Comparison of ENCODE assay signal across 16 cellular contexts in genomic region chr16:28301154-28301553, GRCh38. TPM values are rescaled to one million over a fixed set of nuclear protein-coding genes. Genes with fewer than 3 reads are reported as not detected.
"Had no signal": no experiment of that assay in that cellular context is flagged by ENCODE, and none has a peak within 500 bp of the region (broad histone marks: within the 10 kb centered on the region; RNA-seq: fewer than 3 reads in every experiment).

No MANE protein-coding gene starts in this region.

- ATAC-seq: activated CD4-positive, CD25-positive, alpha-beta regulatory T cell treated with anti-CD3 and anti-CD28 coated beads, Interleukin-2, amount 50 U/mL, for 24 hours; gastroesophageal sphincter; left lung; pancreas had no signal

- H3K27ac Mint-ChIP-seq: activated naive CD4-positive, alpha-beta T cell treated with anti-CD3 and anti-CD28 coated beads, Interleukin-2, amount 10 ng/mL, durations not matched to agents 7 days and 5 days; activated T-helper 2 cell treated with anti-CD3 and anti-CD28 coated beads, Interferon-gamma antibody, Interleukin-2, Interleukin-4, amounts not matched to agents 10 μg/mL and 5 μg/mL and 100 μg/mL, durations not matched to agents 14 hours and 24 hours and 36 hours; endodermal cell; memory B cell; stimulated activated naive CD8-positive, alpha-beta T cell treated with anti-CD3 and anti-CD28 coated beads, Interleukin-15, Interleukin-2, amounts not matched to agents 100 ng/mL and 50 ng/mL, for 24 hours; type B pancreatic cell had no signal

- DNase-seq: activated CD4-positive, alpha-beta T cell treated with anti-CD3 and anti-CD28 coated beads, Interleukin-2, amount 50 U/mL, for 1 hour; activated naive CD4-positive, alpha-beta T cell treated with anti-CD3 and anti-CD28 coated beads, Interleukin-2, amount 10 ng/mL, durations not matched to agents 7 days and 5 days; dorsolateral prefrontal cortex; endodermal cell; left lung; pancreas; retina; SW 1271 had no signal

- H3K9me3 Mint-ChIP-seq: activated naive CD4-positive, alpha-beta T cell treated with anti-CD3 and anti-CD28 coated beads, Interleukin-2, amount 10 ng/mL, durations not matched to agents 7 days and 5 days; activated T-helper 2 cell treated with anti-CD3 and anti-CD28 coated beads, Interferon-gamma antibody, Interleukin-2, Interleukin-4, amounts not matched to agents 10 μg/mL and 5 μg/mL and 100 μg/mL, durations not matched to agents 14 hours and 24 hours and 36 hours; endodermal cell; memory B cell; neural crest cell; stimulated activated naive CD8-positive, alpha-beta T cell treated with anti-CD3 and anti-CD28 coated beads, Interleukin-15, Interleukin-2, amounts not matched to agents 100 ng/mL and 50 ng/mL, for 24 hours; type B pancreatic cell had no signal

- H3K4me3 Mint-ChIP-seq: activated naive CD4-positive, alpha-beta T cell treated with anti-CD3 and anti-CD28 coated beads, Interleukin-2, amount 10 ng/mL, durations not matched to agents 7 days and 5 days; endodermal cell; memory B cell; neural crest cell; stimulated activated naive CD8-positive, alpha-beta T cell treated with anti-CD3 and anti-CD28 coated beads, Interleukin-15, Interleukin-2, amounts not matched to agents 100 ng/mL and 50 ng/mL, for 24 hours; type B pancreatic cell had no signal

- H3K27me3 Mint-ChIP-seq: stimulated activated naive CD8-positive, alpha-beta T cell treated with anti-CD3 and anti-CD28 coated beads, Interleukin-15, Interleukin-2, amounts not matched to agents 100 ng/mL and 50 ng/mL, for 24 hours; type B pancreatic cell had no signal

- H3K4me1 Mint-ChIP-seq: memory B cell had no signal

RNA-seq across cellular contexts. Expression of gene SBK1, which starts 8.8 kb away (rescaled TPM):
- total RNA-seq: SJSA1 had no signal
